Comparison of ENCODE assay signal across 22 cellular contexts in genomic region chr7:46628389-46628788, GRCh38.
DNase-seq lines count a peak whose midpoint lies in the region; ATAC-seq, FAIRE-seq and TF ChIP-seq lines count a peak whose summit lies in the region.
"Had no signal": no experiment of that assay in that cellular context is flagged by ENCODE, and none has a peak within 500 bp of the region (broad histone marks: within the 10 kb centered on the region; RNA-seq: fewer than 3 reads in every experiment).

No MANE protein-coding gene starts in this region.

- TF ChIP-seq CTCF in IMR-90 (conservative IDR thresholded peaks at IDR 0.05; ENCODE audit: low read depth, low read length): no peak
- no peak for TF ChIP-seq CTCF in GM12878 (IDR thresholded peaks at IDR 0.05 in 2 of 3, conservative IDR thresholded peaks at IDR 0.05 in 1 of 3; ENCODE audit: control insufficient read depth in 2 of 3, extremely low read depth in 1 of 3, insufficient read depth in 1 of 3, low read depth in 3 of 3, low read length in 3 of 3)
- no peak for TF ChIP-seq CTCF in mesothelial cell of epicardium (IDR thresholded peaks at IDR 0.05; ENCODE audit: unreplicated experiment)
- TF ChIP-seq CTCF in HepG2 (CRISPR knock-in tag; IDR thresholded peaks at IDR 0.05): no peak

- H2AK5ac ChIP-seq in IMR-90 (ENCODE audit: low read depth, low read length): peak overlapping the region; percentile 57; the same call in 1 of the 2 replicates

- SMC1A ChIA-PET in GM12878 (lab: Charles Lee; ENCODE audit: uncharacterized antibody, unreplicated experiment): interaction anchor here (1.0 to 2.7 kb wide), 8 partner anchors 9 to 82 kb away, joined by 3 to 13 read pairs (median 4); no protein-coding TSS in a partner anchor

- TF ChIP-seq RAD21 in IMR-90 (IDR thresholded peaks at IDR 0.05; ENCODE audit: low read length) (no peak), GM12878 (IDR thresholded peaks at IDR 0.05; ENCODE audit: insufficient read depth, low read depth, low read length) (no peak), HepG2 (CRISPR knock-in tag; IDR thresholded peaks at IDR 0.05) (no peak)

- H2AFZ ChIP-seq in IMR-90 (replicated peaks; ENCODE audit: low read length, poor library complexity) (no peak overlapping the region), GM12878 (ENCODE audit: control insufficient read depth, low read depth, low read length) (no peak overlapping the region), HepG2 (ENCODE audit: low read length) (no peak overlapping the region)

- no peaks in the 10 kb centered on the region for H3K79me2 ChIP-seq in GM12878 (ENCODE audit: control insufficient read depth, insufficient read depth, low read length)
- no peaks in the 10 kb centered on the region for H3K79me2 ChIP-seq in HepG2 (ENCODE audit: insufficient read depth, low read length)

- no peaks in the 10 kb centered on the region for H3K36me3 Mint-ChIP-seq in mesothelial cell of epicardium
- no peaks in the 10 kb centered on the region for H3K36me3 Mint-ChIP-seq in T-helper 2 cell treated with Interferon-gamma antibody and Interleukin-4, amounts not matched to agents 5 μg/mL and 100 μg/mL, for 36 hours (ENCODE audit: low read depth)
- H3K36me3 Mint-ChIP-seq: CD4-positive, alpha-beta memory T cell had no signal

- no peak overlapping the region for H3K4me3 ChIP-seq in IMR-90 (ENCODE audit: insufficient read depth, low read depth, low read length)
- no peak overlapping the region for H3K4me3 ChIP-seq in GM12878
- no peak overlapping the region for H3K4me3 ChIP-seq in HepG2 (replicated peaks in 1 of 3; ENCODE audit: insufficient read depth in 1 of 3, low read depth in 2 of 3, low read length in 3 of 3)
- H3K4me3 ChIP-seq: A549, HAP-1 had no signal

- intact Hi-C loops in IMR-90 (cut with micrococcal nuclease): loop anchor here (10.0 kb wide), 1 partner anchor 456 kb away; no protein-coding TSS in a partner anchor
- intact Hi-C loops in GM12878 (cut with micrococcal nuclease; ENCODE audit: unreplicated experiment): no loop called here
- intact Hi-C loops in HepG2 (cut with micrococcal nuclease; ENCODE audit: unreplicated experiment): no loop called here

- H3K27me3 Mint-ChIP-seq in mesothelial cell of epicardium (ENCODE audit: low read depth): no peaks in the 10 kb centered on the region
- H3K27me3 Mint-ChIP-seq in T-helper 2 cell treated with Interferon-gamma antibody and Interleukin-4, amounts not matched to agents 5 μg/mL and 100 μg/mL, for 36 hours (ENCODE audit: low read depth): no peaks in the 10 kb centered on the region

- H3K9ac ChIP-seq in IMR-90 (ENCODE audit: low read depth, low read length) (no peak overlapping the region), GM12878 (ENCODE audit: control insufficient read depth, insufficient read depth, low read length) (no peak overlapping the region), HepG2 (ENCODE audit: insufficient read depth, low read depth, low read length) (no peak overlapping the region)

- 0 out of 2 replicates have a peak, but pooled peaks cover 2% of the 10 kb centered on the region for H3K9me1 ChIP-seq in IMR-90 (ENCODE audit: insufficient read depth, low read length)

- dilution Hi-C loops in IMR-90 (cut with HindIII; ENCODE audit: low sequenced_read_pairs, unreplicated experiment): no loop called here

- H3K9me3 ChIP-seq in IMR-90 (ENCODE audit: control insufficient read depth, insufficient read depth, low read length): no peaks in the 10 kb centered on the region
- H3K9me3 ChIP-seq in GM12878 (replicated peaks; ENCODE audit: control insufficient read depth, insufficient read depth, low read length): no peaks in the 10 kb centered on the region; the same call in 2 of the 3 replicates
- no peaks in the 10 kb centered on the region for H3K9me3 ChIP-seq in HepG2 (ENCODE audit: low read length)
- H3K9me3 ChIP-seq: A549, HAP-1 had no signal

- H3K27ac ChIP-seq in IMR-90 (ENCODE audit: insufficient read depth, low read length) (peak overlapping the region; percentile 61; the same call in 1 of the 2 replicates), GM12878 (ENCODE audit: control insufficient read depth, insufficient read depth) (no peak overlapping the region), HepG2 (ENCODE audit: extremely low read length, insufficient read depth, low read length) (no peak overlapping the region)
- H3K27ac ChIP-seq: A549 had no signal

- TF ChIP-seq POLR2A in IMR-90 (IDR thresholded peaks at IDR 0.05; ENCODE audit: low read depth, low read length) (no peak), GM12878 (IDR thresholded peaks at IDR 0.05; ENCODE audit: low read depth, low read length) (no peak), HepG2 (IDR thresholded peaks at IDR 0.05; ENCODE audit: insufficient read depth in 1 of 2, low read depth in 2 of 2, low read length in 2 of 2) (no peak)

- H3K36me3 ChIP-seq in IMR-90 (ENCODE audit: control insufficient read depth, insufficient read depth, low read length) (no peaks in the 10 kb centered on the region), GM12878 (ENCODE audit: control insufficient read depth in 2 of 2, insufficient read depth in 2 of 2, low read length in 1 of 2) (no peaks in the 10 kb centered on the region), HepG2 (replicated peaks in 1 of 2; ENCODE audit: control insufficient read depth in 1 of 2, insufficient read depth in 2 of 2, low read length in 2 of 2) (no peaks in the 10 kb centered on the region)
- H3K36me3 ChIP-seq: HAP-1 had no signal

- H3K27ac Mint-ChIP-seq in mesothelial cell of epicardium: peak overlapping the region; percentile 43
- no peak overlapping the region for H3K27ac Mint-ChIP-seq in T-helper 2 cell treated with Interferon-gamma antibody and Interleukin-4, amounts not matched to agents 5 μg/mL and 100 μg/mL, for 36 hours
- H3K27ac Mint-ChIP-seq: CD4-positive, alpha-beta memory T cell; HFFc6 had no signal

- H3K79me1 ChIP-seq in IMR-90 (ENCODE audit: low read depth in 1 of 2, low read length in 2 of 2): no peaks in the 10 kb centered on the region

- no peak for DNase-seq in IMR-90
- no peak for DNase-seq in GM12878 (ENCODE audit: low read depth, low spot score)
- no peak for DNase-seq in mesothelial cell of epicardium (ENCODE audit: low spot score in 2 of 2, unreplicated experiment in 2 of 2)
- DNase-seq in NK-92 treated with Interleukin-12 subunit alpha and Interleukin-12 subunit beta, amount 100 ng/mL, for 24 hours (lab: John Stamatoyannopoulos, UW): no peak
- DNase-seq in T-helper 2 cell treated with Interferon-gamma antibody and Interleukin-4, amounts not matched to agents 5 μg/mL and 100 μg/mL, for 36 hours (ENCODE audit: low spot score): no peak
- no peak for DNase-seq in HepG2 (ENCODE audit: low spot score)
- DNase-seq: 8988T; ACHN; C1 segment of cervical spinal cord; Calu3; CD4-positive, alpha-beta memory T cell; COR-L47; DMS53; DMS79 treated with DMSO at 0.1 percent for 48 hours; GOT3; HFFc6 had no signal

- H3K27me3 ChIP-seq in IMR-90 (ENCODE audit: control insufficient read depth, insufficient read depth, low read length) (no peaks in the 10 kb centered on the region), GM12878 (replicated peaks in 1 of 2; ENCODE audit: control insufficient read depth in 2 of 2, insufficient read depth in 2 of 2, low read length in 1 of 2) (no peaks in the 10 kb centered on the region), HepG2 (ENCODE audit: control insufficient read depth in 1 of 2, insufficient read depth in 2 of 2, low read length in 2 of 2) (no peaks in the 10 kb centered on the region)

- ATAC-seq in IMR-90 (ENCODE audit: low read depth) (no peak), GM12878 (peak; percentile 60), HG03342 (IDR thresholded peaks at IDR 0.05; ENCODE audit: unreplicated experiment) (no peak), HepG2 (no peak)
- ATAC-seq: A549 had no signal

- TF ChIP-seq EP300 in GM12878 (IDR thresholded peaks at IDR 0.05; ENCODE audit: borderline replicate concordance in 1 of 2, control insufficient read depth in 1 of 2, low read depth in 2 of 2, low read length in 2 of 2): no peak
- TF ChIP-seq EP300 in HepG2 (IDR thresholded peaks at IDR 0.05; ENCODE audit: low read depth in 2 of 2, low read length in 2 of 2): no peak
- TF ChIP-seq EP300 in HepG2 (CRISPR knock-in tag; IDR thresholded peaks at IDR 0.05; ENCODE audit: borderline replicate concordance): no peak

- no peak overlapping the region for H3K4me2 ChIP-seq in IMR-90 (ENCODE audit: low read depth, low read length)
- no peak overlapping the region for H3K4me2 ChIP-seq in GM12878 (ENCODE audit: control insufficient read depth, insufficient read depth)
- H3K4me2 ChIP-seq in HepG2 (ENCODE audit: low read depth, low read length): no peak overlapping the region
- H3K4me2 ChIP-seq: A549 had no signal

- no peak overlapping the region for H3K56ac ChIP-seq in IMR-90 (ENCODE audit: extremely low read depth, insufficient read depth, low read length)

- FAIRE-seq in GM12878 (lab: Jason Lieb, UNC) (no peak), HepG2 (lab: Jason Lieb, UNC) (no peak)
- FAIRE-seq: A549, GM12891, GM18507, H54 had no signal

- peak overlapping the region; percentile 25; the same call in 1 of the 2 replicates for H3K14ac ChIP-seq in IMR-90 (replicated peaks; ENCODE audit: low read depth, low read length)

- RAD21 ChIA-PET in GM12878 (lab: Charles Lee; ENCODE audit: unreplicated experiment): interaction anchor here (0.9 to 1.2 kb wide), 2 partner anchors 15 to 57 kb away, joined by 3 read pairs; no protein-coding TSS in a partner anchor

- peak overlapping the region; percentile 9; the same call in 1 of the 2 replicates for H4K91ac ChIP-seq in IMR-90 (ENCODE audit: insufficient read depth, low read depth, low read length)

- H2BK5ac ChIP-seq in IMR-90 (ENCODE audit: low read depth, low read length, poor library complexity, severe bottlenecking): peak overlapping the region; percentile 5

- POLR2A ChIA-PET in IMR-90 (lab: Charles Lee; ENCODE audit: unreplicated experiment) (no interaction called here), GM12878 (lab: Charles Lee) (interaction anchor here (0.6 to 1.5 kb wide), 2 partner anchors 18 to 22 kb away, joined by 3 to 4 read pairs; no protein-coding TSS in a partner anchor), HepG2 (lab: Yijun Ruan, JAX) (no interaction called here)

- H3K4me1 Mint-ChIP-seq in mesothelial cell of epicardium: peaks cover 31% of the 10 kb centered on the region
- no peaks in the 10 kb centered on the region for H3K4me1 Mint-ChIP-seq in T-helper 2 cell treated with Interferon-gamma antibody and Interleukin-4, amounts not matched to agents 5 μg/mL and 100 μg/mL, for 36 hours (ENCODE audit: low read depth)
- H3K4me1 Mint-ChIP-seq: CD4-positive, alpha-beta memory T cell had no signal

- H2BK15ac ChIP-seq in IMR-90 (ENCODE audit: low read depth, low read length): peak overlapping the region; percentile 9; the same call in 1 of the 3 replicates

- H4K20me1 ChIP-seq in IMR-90 (ENCODE audit: insufficient read depth, low read length): no peaks in the 10 kb centered on the region
- no peaks in the 10 kb centered on the region for H4K20me1 ChIP-seq in GM12878 (ENCODE audit: control insufficient read depth, insufficient read depth)
- no peaks in the 10 kb centered on the region for H4K20me1 ChIP-seq in HepG2 (ENCODE audit: insufficient read depth, low read length)

- BruUV-seq in IMR-90 (replicated peaks; lab: Mats Ljungman, UMichigan): no TSS peak
- no TSS peak for BruUV-seq in GM12878 (replicated peaks; lab: Mats Ljungman, UMichigan)
- no TSS peak for BruUV-seq in HepG2 (replicated peaks; lab: Mats Ljungman, UMichigan)

- H2AK9ac ChIP-seq in IMR-90 (replicated peaks; ENCODE audit: low read depth, low read length, poor library complexity): no peak overlapping the region

- no peak overlapping the region for H3K4me3 Mint-ChIP-seq in mesothelial cell of epicardium
- no peak overlapping the region for H3K4me3 Mint-ChIP-seq in T-helper 2 cell treated with Interferon-gamma antibody and Interleukin-4, amounts not matched to agents 5 μg/mL and 100 μg/mL, for 36 hours
- H3K4me3 Mint-ChIP-seq: CD4-positive, alpha-beta memory T cell; HFFc6 had no signal

- H3K4me1 ChIP-seq in IMR-90 (ENCODE audit: control insufficient read depth, insufficient read depth, low read length) (peaks cover 14% of the 10 kb centered on the region), GM12878 (ENCODE audit: control insufficient read depth, insufficient read depth, low read length) (no peaks in the 10 kb centered on the region), HepG2 (ENCODE audit: insufficient read depth, low read length) (no peaks in the 10 kb centered on the region)
- H3K4me1 ChIP-seq: HAP-1 had no signal

- CTCF ChIA-PET in IMR-90 (lab: Yijun Ruan, JAX): interaction anchor here (1.2 kb wide), 1 partner anchor 24 kb away, joined by 3 read pairs; no protein-coding TSS in a partner anchor
- CTCF ChIA-PET in GM12878 (lab: Yijun Ruan, JAX): interaction anchor here (1.2 kb wide), 1 partner anchor 15 kb away, joined by 4 read pairs; no protein-coding TSS in a partner anchor
- CTCF ChIA-PET in HepG2 (lab: Yijun Ruan, JAX; ENCODE audit: low intra/inter-chr PET ratio, low total read pairs): no interaction called here

- H2BK120ac ChIP-seq in IMR-90 (ENCODE audit: low read depth, low read length): peak overlapping the region; percentile 56

- no peak overlapping the region for H3K23ac ChIP-seq in IMR-90 (ENCODE audit: low read depth, low read length)

- peaks cover 8% of the 10 kb centered on the region for H3K9me3 Mint-ChIP-seq in mesothelial cell of epicardium
- H3K9me3 Mint-ChIP-seq in T-helper 2 cell treated with Interferon-gamma antibody and Interleukin-4, amounts not matched to agents 5 μg/mL and 100 μg/mL, for 36 hours: peaks cover 17% of the 10 kb centered on the region
- H3K9me3 Mint-ChIP-seq: HFFc6 had no signal

- peak overlapping the region; percentile 98 for H3K18ac ChIP-seq in IMR-90 (ENCODE audit: low read depth, low read length)

- in situ Hi-C loops in IMR-90 (cut with MboI; ENCODE audit: low sequenced_read_pairs): no loop called here
- in situ Hi-C loops in GM12878 (cut with MboI): no loop called here
- in situ Hi-C loops in HepG2 (cut with HindIII; ENCODE audit: extremely low pct_ligation_motif_present, low pct_unique_long_range_greater_than_20kb): no loop called here

- H4K8ac ChIP-seq in IMR-90 (ENCODE audit: low read depth in 2 of 2, low read length in 2 of 2): no peak overlapping the region; a peak in 1 of 4 replicates

- peak overlapping the region; percentile 92 for H4K5ac ChIP-seq in IMR-90 (ENCODE audit: low read depth, low read length)

- WGBS in IMR-90 (ENCODE audit: extremely low coverage in 2 of 2, insufficient read length in 1 of 2), 2 experiments: no CpG with 5 or more reads among the region's 1 CpG
- 5% methylated on average over 1 of the region's 1 CpG for WGBS in GM12878 (ENCODE audit: insufficient coverage, insufficient replicate concordance, low lambda C conversion rate, missing lambda C conversion rate)
- 40% methylated on average over 1 of the region's 1 CpG for WGBS in HepG2 (ENCODE audit: low lambda C conversion rate)

- no peak overlapping the region; the same call in 1 of the 2 replicates for H3K4ac ChIP-seq in IMR-90 (ENCODE audit: low read depth, low read length)

- H2BK20ac ChIP-seq in IMR-90 (ENCODE audit: low read depth, low read length): no peak overlapping the region
